Comparison of ENCODE assay signal across 8 cellular contexts in the genomic region with DNA sequence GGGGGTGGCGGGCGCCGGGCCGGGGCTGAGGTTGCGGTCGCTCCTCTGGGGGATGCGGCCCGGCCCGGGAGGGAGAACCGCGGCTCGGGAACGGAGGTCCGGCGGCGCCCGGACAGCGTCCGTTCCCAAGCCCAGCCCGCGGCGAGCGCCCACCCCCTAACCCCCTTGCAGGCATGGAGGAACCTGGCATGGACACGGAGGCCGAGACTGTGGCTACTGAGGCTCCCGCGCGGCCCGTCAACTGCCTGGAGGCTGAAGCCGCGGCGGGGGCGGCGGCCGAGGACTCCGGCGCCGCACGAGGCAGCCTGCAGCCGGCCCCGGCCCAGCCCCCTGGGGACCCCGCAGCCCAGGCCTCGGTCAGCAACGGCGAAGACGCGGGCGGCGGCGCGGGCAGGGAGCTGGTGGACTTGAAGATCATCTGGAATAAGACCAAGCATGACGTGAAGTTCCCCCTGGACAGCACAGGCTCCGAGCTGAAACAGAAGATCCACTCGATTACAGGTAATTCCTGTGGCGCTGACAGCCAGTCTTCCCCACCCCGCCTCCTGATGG. TPM values are rescaled to one million over a fixed set of nuclear protein-coding genes. Genes with fewer than 3 reads are reported as not detected.
DNase-seq lines count a peak whose midpoint lies in the region; ATAC-seq and TF ChIP-seq lines count a peak whose summit lies in the region.

No MANE protein-coding gene starts in this region.

- H3K27ac Mint-ChIP-seq in activated CD4-positive, alpha-beta T cell treated with anti-CD3 and anti-CD28 coated beads for 36 hours: peak overlapping the region; percentile 70
- H3K27ac Mint-ChIP-seq in naive thymus-derived CD4-positive, alpha-beta T cell: peak overlapping the region; percentile 85 to 96 (median 94)

- no peak for DNase-seq in activated CD4-positive, alpha-beta T cell treated with anti-CD3 and anti-CD28 coated beads for 36 hours
- peak in 4 of 9 donors; percentile 15 to 19 (median 16) for DNase-seq in naive thymus-derived CD4-positive, alpha-beta T cell
- DNase-seq in vagina (ENCODE audit: extremely low spot score in 2 of 2) (peak in 1 of 2 donors; percentile 87), Kasumi-1 (lab: John Stamatoyannopoulos, UW) (no peak), NCI-H2171 (lab: John Stamatoyannopoulos, UW) (no peak)

- H3K27me3 ChIP-seq in esophagus (ENCODE audit: control insufficient read depth in 1 of 2, insufficient read depth in 2 of 2, low read length in 2 of 2) (no peaks in the 10 kb centered on the region), vagina (no peaks in the 10 kb centered on the region)
- no peaks in the 10 kb centered on the region for H3K27me3 ChIP-seq in naive thymus-derived CD4-positive, alpha-beta T cell (ENCODE audit: control insufficient read depth in 2 of 2, insufficient read depth in 2 of 2, low read length in 2 of 2)

- peak in 1 of 2 donors; percentile 13 for TF ChIP-seq POLR2A in vagina (IDR thresholded peaks at IDR 0.05)

- H3K27ac ChIP-seq in esophagus (ENCODE audit: low read depth in 2 of 2, low read length in 1 of 2): peak overlapping the region; percentile 81 to 91
- H3K27ac ChIP-seq in naive thymus-derived CD4-positive, alpha-beta T cell (ENCODE audit: low read depth, low read length): peak overlapping the region; percentile 85
- peak overlapping the region; percentile 91 for H3K27ac ChIP-seq in vagina

- TF ChIP-seq CTCF in vagina (IDR thresholded peaks at IDR 0.05): no peak

- peaks cover 10 to 13% of the 10 kb centered on the region in 2 donors for H3K36me3 ChIP-seq in esophagus (ENCODE audit: control insufficient read depth in 2 of 2, insufficient read depth in 2 of 2, low read length in 1 of 2)
- H3K36me3 ChIP-seq in naive thymus-derived CD4-positive, alpha-beta T cell (ENCODE audit: control insufficient read depth in 2 of 3, insufficient read depth in 3 of 3, low read length in 3 of 3): peaks cover 0 to 44% (median 10%) of the 10 kb centered on the region in 3 experiments
- H3K36me3 ChIP-seq in vagina: peaks cover 0 to 31% of the 10 kb centered on the region in 2 donors

- H3K27me3 Mint-ChIP-seq in activated CD4-positive, alpha-beta T cell treated with anti-CD3 and anti-CD28 coated beads for 36 hours: no peaks in the 10 kb centered on the region
- H3K27me3 Mint-ChIP-seq in naive thymus-derived CD4-positive, alpha-beta T cell: no peaks in the 10 kb centered on the region

- intact Hi-C loops in activated CD4-positive, alpha-beta T cell treated with anti-CD3 and anti-CD28 coated beads for 36 hours (cut with DNase I, micrococcal nuclease): loop anchor here (1.0 to 5.0 kb wide), 12 partner anchors 38 to 1605 kb away; a partner anchor contains a TSS
- intact Hi-C loops in naive thymus-derived CD4-positive, alpha-beta T cell (cut with micrococcal nuclease): loop anchor here (1.0 to 5.0 kb wide), 8 partner anchors 38 to 1366 kb away; a partner anchor contains a TSS
- intact Hi-C loops in vagina (cut with DNase I): no loop called here

- peak overlapping the region; percentile 96 to 98 for H3K4me3 ChIP-seq in esophagus (ENCODE audit: low read depth in 1 of 2, low read length in 2 of 2)
- peak overlapping the region; percentile 98 for H3K4me3 ChIP-seq in naive thymus-derived CD4-positive, alpha-beta T cell (ENCODE audit: low read length)
- peak overlapping the region; percentile 78 to 86 for H3K4me3 ChIP-seq in vagina

- POLR2A ChIA-PET in activated CD4-positive, alpha-beta T cell treated with anti-CD3 and anti-CD28 coated beads for 36 hours (lab: Charles Lee): interaction anchor here (0.9 to 1.5 kb wide), 6 partner anchors 12 to 112 kb away, joined by 3 to 4 read pairs (median 3); no protein-coding TSS in a partner anchor
- POLR2A ChIA-PET in naive thymus-derived CD4-positive, alpha-beta T cell (lab: Charles Lee): interaction anchor here (0.5 to 1.5 kb wide), 6 partner anchors 24 to 98 kb away, joined by 3 to 5 read pairs (median 3); a partner anchor contains a TSS

- ATAC-seq in GM18519 (IDR thresholded peaks at IDR 0.05; ENCODE audit: low FRiP score, unreplicated experiment): peak; percentile 16
- ATAC-seq in HG03103 (IDR thresholded peaks at IDR 0.05; ENCODE audit: low read depth, unreplicated experiment): peak; percentile 4
- peak; percentile 3 for ATAC-seq in activated CD4-positive, alpha-beta T cell treated with anti-CD3 and anti-CD28 coated beads for 36 hours
- peak; percentile 21 for ATAC-seq in naive thymus-derived CD4-positive, alpha-beta T cell

- H3K4me3 Mint-ChIP-seq in activated CD4-positive, alpha-beta T cell treated with anti-CD3 and anti-CD28 coated beads for 36 hours: peak overlapping the region; percentile 94
- peak overlapping the region; percentile 92 to 97 (median 93) for H3K4me3 Mint-ChIP-seq in naive thymus-derived CD4-positive, alpha-beta T cell

- H3K9me3 Mint-ChIP-seq in activated CD4-positive, alpha-beta T cell treated with anti-CD3 and anti-CD28 coated beads for 36 hours (ENCODE audit: low read depth): no peaks in the 10 kb centered on the region
- H3K9me3 Mint-ChIP-seq in naive thymus-derived CD4-positive, alpha-beta T cell: no peaks in the 10 kb centered on the region

- H3K36me3 Mint-ChIP-seq in activated CD4-positive, alpha-beta T cell treated with anti-CD3 and anti-CD28 coated beads for 36 hours (ENCODE audit: low read depth): peaks cover 36% of the 10 kb centered on the region
- peaks cover 0 to 24% (median 4%) of the 10 kb centered on the region in 5 donors for H3K36me3 Mint-ChIP-seq in naive thymus-derived CD4-positive, alpha-beta T cell

- H3K4me1 ChIP-seq in esophagus (ENCODE audit: control insufficient read depth in 2 of 2, insufficient read depth in 2 of 2, low read length in 1 of 2): no peaks in the 10 kb centered on the region
- peaks cover 15 to 17% of the 10 kb centered on the region in 2 donors for H3K4me1 ChIP-seq in naive thymus-derived CD4-positive, alpha-beta T cell (ENCODE audit: control insufficient read depth in 2 of 2, insufficient read depth in 2 of 2, low read length in 2 of 2)
- peaks cover 42% of the 10 kb centered on the region for H3K4me1 ChIP-seq in vagina

- H3K4me1 Mint-ChIP-seq in activated CD4-positive, alpha-beta T cell treated with anti-CD3 and anti-CD28 coated beads for 36 hours: peaks cover 34% of the 10 kb centered on the region
- peaks cover 14 to 45% (median 36%) of the 10 kb centered on the region in 7 donors for H3K4me1 Mint-ChIP-seq in naive thymus-derived CD4-positive, alpha-beta T cell

- WGBS in esophagus, 2 donors: 0 to 1% methylated on average over 38 to 56 of the region's 56 CpGs

- no peaks in the 10 kb centered on the region for H3K9me3 ChIP-seq in esophagus (ENCODE audit: control insufficient read depth in 2 of 2, insufficient read depth in 1 of 2, low read depth in 1 of 2, low read length in 1 of 2)
- no peaks in the 10 kb centered on the region for H3K9me3 ChIP-seq in naive thymus-derived CD4-positive, alpha-beta T cell (ENCODE audit: control insufficient read depth in 2 of 3, low read length in 3 of 3)
- no peaks in the 10 kb centered on the region for H3K9me3 ChIP-seq in vagina

- CTCF ChIA-PET in activated CD4-positive, alpha-beta T cell treated with anti-CD3 and anti-CD28 coated beads for 36 hours (lab: Charles Lee): interaction anchor here (0.8 to 1.5 kb wide), 3 partner anchors 36 to 86 kb away, joined by 3 to 9 read pairs (median 3); a partner anchor contains a TSS
- CTCF ChIA-PET in naive thymus-derived CD4-positive, alpha-beta T cell (lab: Charles Lee): no interaction called here

RNA-seq across cellular contexts. Expression of a gene that starts 0.3 kb away (rescaled TPM):
- 10 to 100 TPM; 56.8 to 57.2 TPM for total RNA-seq in activated CD4-positive, alpha-beta T cell treated with anti-CD3 and anti-CD28 coated beads for 36 hours
- polyA plus RNA-seq in esophagus: 1 to 10 TPM; 3.8 to 7.5 TPM
- 10 to 100 TPM; 43.4 to 54.4 (median 51.0) TPM for total RNA-seq in naive thymus-derived CD4-positive, alpha-beta T cell
- 10 to 100 TPM in 1 of 2 donors, 1 to 10 TPM in 1; 8.3 to 16.7 TPM for polyA plus RNA-seq in naive thymus-derived CD4-positive, alpha-beta T cell
- 57.2 TPM for total RNA-seq in vagina

RNA-seq across cellular contexts. Expression of a gene that starts 0.7 kb away (rescaled TPM):
- 10 to 100 TPM; 26.6 to 31.9 TPM for total RNA-seq in activated CD4-positive, alpha-beta T cell treated with anti-CD3 and anti-CD28 coated beads for 36 hours
- polyA plus RNA-seq in esophagus: 10 to 100 TPM; 12.1 to 12.8 TPM
- 10 to 100 TPM; 10.6 to 19.2 (median 15.1) TPM for total RNA-seq in naive thymus-derived CD4-positive, alpha-beta T cell
- 10 to 100 TPM; 14.0 to 15.7 TPM for polyA plus RNA-seq in naive thymus-derived CD4-positive, alpha-beta T cell
- 46.7 TPM for total RNA-seq in vagina

RNA-seq across cellular contexts. Expression of a gene that starts 38.3 kb away (rescaled TPM):
- total RNA-seq in activated CD4-positive, alpha-beta T cell treated with anti-CD3 and anti-CD28 coated beads for 36 hours: 100 to 1,000 TPM in 1 of 2 experiments, 10 to 100 TPM in 1; 81.5 to 158 TPM
- 100 to 1,000 TPM in 1 of 2 donors, 10 to 100 TPM in 1; 51.5 to 122 TPM for polyA plus RNA-seq in esophagus
- total RNA-seq in naive thymus-derived CD4-positive, alpha-beta T cell: 10 to 100 TPM; 24.2 to 85.3 (median 38.2) TPM
- 100 to 1,000 TPM; 167 to 209 TPM for polyA plus RNA-seq in naive thymus-derived CD4-positive, alpha-beta T cell
- total RNA-seq in vagina: 68.8 TPM

RNA-seq across cellular contexts. Expression of a gene that starts 47.6 kb away (rescaled TPM):
- 100 to 1,000 TPM in 1 of 2 experiments, 10 to 100 TPM in 1; 86.7 to 114 TPM for total RNA-seq in activated CD4-positive, alpha-beta T cell treated with anti-CD3 and anti-CD28 coated beads for 36 hours
- 10 to 100 TPM; 12.6 to 15.9 TPM for polyA plus RNA-seq in esophagus
- 100 to 1,000 TPM in 4 of 5 experiments, 10 to 100 TPM in 1; 99.3 to 138 (median 104) TPM for total RNA-seq in naive thymus-derived CD4-positive, alpha-beta T cell
- 10 to 100 TPM; 41.7 to 44.6 TPM for polyA plus RNA-seq in naive thymus-derived CD4-positive, alpha-beta T cell
- total RNA-seq in vagina: 39.0 TPM
